16 cellular contexts compared by ENCODE assay signal in genomic region chr4:113059783-113060182, GRCh38. TPM values are rescaled to one million over a fixed set of nuclear protein-coding genes. Genes with fewer than 3 reads are reported as not detected.
DNase-seq lines count a peak whose midpoint lies in the region; ATAC-seq and TF ChIP-seq lines count a peak whose summit lies in the region.
"Had no signal": no experiment of that assay in that cellular context is flagged by ENCODE, and none has a peak within 500 bp of the region (broad histone marks: within the 10 kb centered on the region; RNA-seq: fewer than 3 reads in every experiment).

No MANE protein-coding gene starts in this region.

- DNase-seq in dorsolateral prefrontal cortex (no peak), Right ventricle myocardium superior (no peak), left ventricle myocardium inferior (no peak), neural progenitor cell (ENCODE audit: low spot score) (no peak), T1000 (lab: John Stamatoyannopoulos, UW) (no peak), activated gamma-delta T cell (lab: John Stamatoyannopoulos, UW) (no peak), pons (ENCODE audit: low spot score) (no peak), NCI-H187 treated with DMSO at 0.1 percent for 48 hours (lab: John Stamatoyannopoulos, UW) (no peak)
- DNase-seq: ACHN; C1 segment of cervical spinal cord; Calu3; CD4-positive, alpha-beta T cell; DMS 273 treated with DMSO at 0.1 percent for 48 hours had no signal

- peak; percentile 60 for ATAC-seq in Right ventricle myocardium superior (ENCODE audit: poor library complexity)
- ATAC-seq: HCT116 had no signal

- TF ChIP-seq CTCF in dorsolateral prefrontal cortex (IDR thresholded peaks at IDR 0.05 in 54 of 56, conservative IDR thresholded peaks at IDR 0.05 in 2 of 56; ENCODE audit: low read depth in 1 of 56, partially characterized antibody in 56 of 56) (no peak), left ventricle myocardium inferior (IDR thresholded peaks at IDR 0.05; ENCODE audit: borderline replicate concordance) (no peak), neural progenitor cell (IDR thresholded peaks at IDR 0.05) (no peak)

- H3F3A ChIP-seq in neural progenitor cell (ENCODE audit: low read depth): peaks cover 47% of the 10 kb centered on the region

- no peaks in the 10 kb centered on the region for H3K36me3 Mint-ChIP-seq in neural progenitor cell

- H3K27ac Mint-ChIP-seq in neural progenitor cell: no peak overlapping the region
- H3K27ac Mint-ChIP-seq: B cell; CD4-positive, alpha-beta T cell had no signal

- H3K36me3 ChIP-seq in left ventricle myocardium inferior (no peaks in the 10 kb centered on the region), neural progenitor cell (no peaks in the 10 kb centered on the region)

- H3K4me1 ChIP-seq in left ventricle myocardium inferior (peaks cover 58% of the 10 kb centered on the region), neural progenitor cell (peaks cover 74% of the 10 kb centered on the region)

- intact Hi-C loops in dorsolateral prefrontal cortex (cut with DNase I): no loop called here
- intact Hi-C loops in Right ventricle myocardium superior (cut with DNase I): no loop called here
- intact Hi-C loops in left ventricle myocardium inferior (cut with micrococcal nuclease): no loop called here

- H3K9me3 ChIP-seq in left ventricle myocardium inferior (replicated peaks) (no peaks in the 10 kb centered on the region), neural progenitor cell (ENCODE audit: low read depth) (no peaks in the 10 kb centered on the region)

- H3K4me3 Mint-ChIP-seq in neural progenitor cell: no peak overlapping the region
- H3K4me3 Mint-ChIP-seq: B cell; CD4-positive, alpha-beta T cell had no signal

- H3K9me3 Mint-ChIP-seq in neural progenitor cell: no peaks in the 10 kb centered on the region
- H3K9me3 Mint-ChIP-seq: CD4-positive, alpha-beta T cell had no signal

- peak overlapping the region in 32 of 59 donors; percentile 3 to 77 (median 44) for H3K27ac ChIP-seq in dorsolateral prefrontal cortex
- peak overlapping the region; percentile 38 for H3K27ac ChIP-seq in left ventricle myocardium inferior (replicated peaks)
- H3K27ac ChIP-seq in neural progenitor cell: no peak overlapping the region
- H3K27ac ChIP-seq: GM23248 had no signal

- no peak overlapping the region for H2AFZ ChIP-seq in neural progenitor cell (replicated peaks)
- H2AFZ ChIP-seq: GM23248 had no signal

- H4K20me1 ChIP-seq in neural progenitor cell (ENCODE audit: low read depth): peaks cover 19% of the 10 kb centered on the region

- H3K79me2 ChIP-seq in neural progenitor cell (ENCODE audit: low read depth): peaks cover 88% of the 10 kb centered on the region

- H3K4me3 ChIP-seq in dorsolateral prefrontal cortex (no peak overlapping the region), left ventricle myocardium inferior (no peak overlapping the region), neural progenitor cell (no peak overlapping the region)
- H3K4me3 ChIP-seq: GM23248 had no signal

- no peak overlapping the region for H3K9ac ChIP-seq in neural progenitor cell
- H3K9ac ChIP-seq: GM23248 had no signal

- H3K27me3 Mint-ChIP-seq in neural progenitor cell (ENCODE audit: insufficient read depth, low read depth): peaks cover 9% of the 10 kb centered on the region
- H3K27me3 Mint-ChIP-seq: B cell; CD4-positive, alpha-beta T cell had no signal

- peak overlapping the region; percentile 64 for H3K4me2 ChIP-seq in neural progenitor cell

- H3K27me3 ChIP-seq in dorsolateral prefrontal cortex: no peaks in the 10 kb centered on the region
- no peaks in the 10 kb centered on the region for H3K27me3 ChIP-seq in left ventricle myocardium inferior (ENCODE audit: low read depth)
- no peaks in the 10 kb centered on the region for H3K27me3 ChIP-seq in neural progenitor cell

- peaks cover 33% of the 10 kb centered on the region for H3K4me1 Mint-ChIP-seq in neural progenitor cell
- H3K4me1 Mint-ChIP-seq: B cell had no signal

RNA-seq across cellular contexts. Expression of gene ANK2, which starts 10.3 kb away (rescaled TPM):
- total RNA-seq in dorsolateral prefrontal cortex (100 to 1,000 TPM; 454 to 846 (median 697) TPM), Right ventricle myocardium superior (289 TPM), left ventricle myocardium inferior (267 TPM), neural progenitor cell (ENCODE audit: low replicate concordance) (79.8 and 121 TPM in 2 replicates)
